Comparison of ENCODE assay signal across 1 cellular context in the genomic region with DNA sequence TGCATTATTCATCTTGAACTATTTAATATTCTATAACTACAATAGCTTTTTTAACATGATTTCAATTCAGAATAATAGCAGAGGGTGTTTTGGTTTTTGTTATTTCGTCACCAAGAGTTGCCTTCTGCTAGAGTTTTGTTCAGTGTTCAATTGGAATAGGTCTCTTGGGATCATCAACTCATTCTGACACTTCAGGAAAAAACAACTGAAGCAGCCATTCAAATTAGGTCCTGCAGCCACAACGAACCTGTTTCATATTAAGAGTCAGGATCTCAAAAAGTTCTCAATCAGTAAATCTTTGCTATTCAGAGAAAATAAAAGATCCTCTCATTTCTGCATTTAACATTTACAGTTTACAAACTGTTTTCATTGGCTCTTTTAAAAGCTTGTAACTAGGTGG.
TF ChIP-seq lines count a peak whose summit lies in the region.

No MANE protein-coding gene starts in this region.

TF ChIP-seq in K562, 482 proteins besides CTCF, POLR2A, EP300 and RAD21:
- TF ChIP-seq MYNN (IDR thresholded peaks at IDR 0.05) (peak; percentile 97), MYNN (CRISPR knock-in tag; IDR thresholded peaks at IDR 0.05) (no peak)
- TF ChIP-seq, protein P1, sequence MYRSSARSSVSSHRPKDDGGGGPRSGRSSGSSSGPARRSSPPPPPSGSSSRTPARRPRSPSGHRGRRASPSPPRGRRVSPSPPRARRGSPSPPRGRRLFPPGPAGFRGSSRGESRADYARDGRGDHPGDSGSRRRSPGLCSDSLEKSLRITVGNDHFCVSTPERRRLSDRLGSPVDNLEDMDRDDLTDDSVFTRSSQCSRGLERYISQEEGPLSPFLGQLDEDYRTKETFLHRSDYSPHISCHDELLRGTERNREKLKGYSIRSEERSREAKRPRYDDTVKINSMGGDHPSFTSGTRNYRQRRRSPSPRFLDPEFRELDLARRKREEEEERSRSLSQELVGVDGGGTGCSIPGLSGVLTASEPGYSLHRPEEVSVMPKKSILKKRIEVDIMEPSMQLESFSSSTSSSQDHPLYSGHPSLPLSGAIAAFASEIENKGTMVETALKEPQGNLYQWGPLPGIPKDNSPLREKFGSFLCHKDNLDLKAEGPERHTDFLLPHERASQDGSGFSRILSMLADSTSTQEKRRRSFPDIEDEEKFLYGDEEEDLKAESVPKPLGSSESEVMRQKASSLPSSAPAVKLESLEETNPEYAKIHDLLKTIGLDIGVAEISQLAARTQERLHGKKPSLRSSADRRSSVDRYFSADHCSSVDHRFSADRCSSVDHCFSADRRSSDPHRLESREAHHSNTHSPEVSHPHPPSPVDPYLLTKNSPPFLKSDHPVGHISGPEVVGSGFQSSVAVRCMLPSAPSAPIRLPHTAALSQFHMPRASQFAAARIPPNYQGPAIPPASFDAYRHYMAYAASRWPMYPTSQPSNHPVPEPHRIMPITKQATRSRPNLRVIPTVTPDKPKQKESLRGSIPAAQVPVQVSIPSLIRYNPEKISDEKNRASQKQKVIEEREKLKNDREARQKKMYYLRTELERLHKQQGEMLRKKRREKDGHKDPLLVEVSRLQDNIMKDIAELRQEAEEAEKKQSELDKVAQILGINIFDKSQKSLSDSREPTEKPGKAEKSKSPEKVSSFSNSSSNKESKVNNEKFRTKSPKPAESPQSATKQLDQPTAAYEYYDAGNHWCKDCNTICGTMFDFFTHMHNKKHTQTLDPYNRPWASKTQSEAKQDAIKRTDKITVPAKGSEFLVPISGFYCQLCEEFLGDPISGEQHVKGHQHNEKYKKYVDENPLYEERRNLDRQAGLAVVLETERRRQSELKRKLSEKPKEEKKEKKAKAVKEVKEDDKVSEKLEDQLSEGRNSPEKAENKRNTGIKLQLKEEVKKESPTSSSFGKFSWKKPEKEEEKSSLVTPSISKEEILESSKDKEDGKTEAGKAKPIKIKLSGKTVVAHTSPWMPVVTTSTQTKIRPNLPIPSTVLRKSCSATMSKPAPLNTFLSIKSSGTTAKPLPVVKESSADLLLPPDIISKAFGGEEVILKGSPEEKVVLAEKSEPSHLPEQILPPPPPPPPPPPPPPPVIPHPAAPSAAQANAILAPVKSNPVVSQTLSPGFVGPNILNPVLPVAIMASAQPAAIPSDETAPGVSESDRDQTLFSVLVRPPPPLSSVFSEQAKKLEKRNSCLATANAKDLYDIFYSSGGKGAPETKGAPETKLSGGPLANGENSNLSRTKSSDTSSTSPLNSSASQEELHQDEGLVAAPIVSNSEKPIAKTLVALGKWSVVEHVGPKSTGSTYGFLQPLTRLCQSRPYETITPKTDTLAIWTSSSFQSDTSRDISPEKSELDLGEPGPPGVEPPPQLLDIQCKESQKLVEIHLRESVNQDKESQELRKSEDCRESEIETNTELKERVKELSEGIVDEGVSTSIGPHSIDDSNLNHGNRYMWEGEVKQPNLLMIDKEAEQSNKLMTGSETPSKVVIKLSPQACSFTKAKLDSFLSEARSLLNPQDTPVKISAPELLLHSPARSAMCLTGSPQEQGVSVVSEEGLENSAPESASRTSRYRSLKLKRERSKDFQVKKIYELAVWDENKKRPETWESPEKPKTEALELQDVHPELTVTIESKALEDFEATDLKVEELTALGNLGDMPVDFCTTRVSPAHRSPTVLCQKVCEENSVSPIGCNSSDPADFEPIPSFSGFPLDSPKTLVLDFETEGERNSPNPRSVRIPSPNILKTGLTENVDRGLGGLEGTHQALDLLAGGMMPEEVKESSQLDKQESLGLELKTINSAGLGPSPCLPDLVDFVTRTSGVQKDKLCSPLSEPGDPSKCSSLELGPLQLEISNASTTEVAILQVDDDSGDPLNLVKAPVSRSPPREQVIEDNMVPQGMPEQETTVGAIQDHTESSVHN (IDR thresholded peaks at IDR 0.05; ENCODE audit: borderline replicate concordance in 1 of 2, low read depth in 1 of 2): no peak
